1 cellular context compared by ENCODE assay signal in the genomic region with DNA sequence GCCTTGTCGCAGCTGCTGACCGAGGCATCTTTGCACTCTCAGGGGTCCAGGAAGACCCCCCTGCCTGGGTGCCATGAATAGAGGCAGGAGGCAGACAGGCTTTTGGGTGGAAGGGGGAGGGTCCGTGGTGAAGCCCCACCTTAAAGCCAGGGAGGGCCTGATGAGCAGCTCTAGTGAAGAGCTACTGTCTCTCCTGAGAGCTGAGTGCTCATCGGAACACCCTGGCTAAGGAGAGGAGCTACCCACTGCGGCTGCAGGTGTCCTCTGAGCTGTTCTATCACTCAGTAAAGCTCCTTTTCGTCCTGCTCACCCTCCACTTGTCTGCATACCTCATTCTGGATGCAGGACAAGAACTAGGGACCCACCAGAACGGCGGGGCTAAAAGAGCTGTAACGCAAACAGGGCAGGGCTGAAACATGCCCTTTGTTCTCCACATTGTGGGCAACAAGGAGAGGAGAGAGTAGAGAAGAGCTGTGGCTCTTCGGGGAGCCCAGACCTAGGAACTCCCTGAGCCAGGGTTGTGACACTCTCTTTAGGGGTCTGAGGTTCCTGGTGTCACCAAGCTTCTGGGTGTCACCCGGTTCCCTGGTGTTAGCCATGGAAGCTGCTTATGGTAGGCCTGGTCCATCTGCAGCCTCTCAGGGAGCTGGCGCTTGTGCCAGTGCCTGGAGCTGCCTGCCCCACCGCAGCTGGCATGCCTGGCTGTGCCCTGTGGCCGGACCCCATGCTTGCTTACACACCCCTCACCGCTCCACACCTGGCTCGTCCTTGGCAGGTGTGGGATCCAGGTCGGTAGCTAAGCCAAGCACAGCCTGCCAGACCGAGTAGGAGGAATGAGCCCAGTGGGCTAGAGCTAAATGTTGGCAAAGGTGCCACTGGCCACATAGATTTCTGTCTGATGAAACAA.
TF ChIP-seq lines count a peak whose summit lies in the region.

No MANE protein-coding gene starts in this region.

TF ChIP-seq in H1, 55 proteins besides CTCF, POLR2A, EP300 and RAD21:
- no peak for TF ChIP-seq POU5F1 (IDR thresholded peaks at IDR 0.05; ENCODE audit: low read depth, low read length)
- TF ChIP-seq, protein P1, sequence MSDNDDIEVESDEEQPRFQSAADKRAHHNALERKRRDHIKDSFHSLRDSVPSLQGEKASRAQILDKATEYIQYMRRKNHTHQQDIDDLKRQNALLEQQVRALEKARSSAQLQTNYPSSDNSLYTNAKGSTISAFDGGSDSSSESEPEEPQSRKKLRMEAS (IDR thresholded peaks at IDR 0.05) = no peak
- TF ChIP-seq CEBPB (IDR thresholded peaks at IDR 0.05; ENCODE audit: low read depth, low read length) = no peak
- no peak for TF ChIP-seq TBP (IDR thresholded peaks at IDR 0.05; ENCODE audit: low read depth, low read length)
